ENCODE assay signal across 1 cellular context in the genomic region with DNA sequence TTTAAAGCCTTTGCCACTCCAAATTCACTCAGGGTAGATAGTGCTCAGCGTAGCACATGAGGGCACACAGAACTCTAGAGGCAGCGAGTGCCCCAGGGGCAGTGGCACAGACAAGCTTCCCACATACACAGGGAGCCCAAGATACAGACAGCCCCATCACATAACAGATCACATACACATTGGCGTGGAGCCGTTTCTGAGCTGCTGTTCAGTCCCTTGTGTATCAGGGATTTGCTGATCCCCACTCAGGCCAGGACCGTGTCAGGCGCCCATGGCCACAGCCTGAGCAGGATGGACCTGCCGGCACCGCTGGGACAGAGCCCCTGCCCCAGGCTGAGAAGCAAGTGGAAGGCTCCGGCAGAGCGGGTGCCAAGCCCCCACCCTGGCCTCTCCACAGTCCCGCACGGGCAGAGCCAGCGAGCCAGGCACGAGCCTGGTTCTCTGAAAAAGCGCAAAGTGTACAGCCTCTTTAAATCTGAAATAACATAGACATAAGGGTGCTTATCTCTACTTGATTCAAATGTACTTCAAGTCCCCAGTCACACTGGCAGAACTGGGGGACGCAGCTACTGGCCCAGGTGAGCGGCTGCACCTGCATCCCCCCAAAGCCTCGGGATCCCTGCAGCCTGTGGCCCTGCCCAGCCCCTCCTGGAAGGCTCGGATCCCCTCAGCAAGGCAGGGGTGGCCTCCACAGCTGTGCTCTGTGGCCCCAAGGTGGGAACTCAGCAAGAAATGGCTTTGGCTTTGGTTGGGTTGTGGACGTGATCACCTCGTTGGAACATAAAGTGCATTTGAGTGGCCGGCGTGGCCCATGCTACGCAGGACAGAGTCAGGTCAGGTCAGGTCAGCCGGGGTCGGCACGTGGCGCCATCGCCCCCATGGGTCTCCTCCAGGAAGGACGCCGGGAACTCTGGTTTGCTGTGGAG.
TF ChIP-seq lines count a peak whose summit lies in the region.

No MANE protein-coding gene starts in this region.

TF ChIP-seq in H1, 55 proteins besides CTCF, POLR2A, EP300 and RAD21:
- TF ChIP-seq FOSL1 (IDR thresholded peaks at IDR 0.05; ENCODE audit: insufficient read depth, low read depth, low read length): no peak
- TF ChIP-seq, protein P1, sequence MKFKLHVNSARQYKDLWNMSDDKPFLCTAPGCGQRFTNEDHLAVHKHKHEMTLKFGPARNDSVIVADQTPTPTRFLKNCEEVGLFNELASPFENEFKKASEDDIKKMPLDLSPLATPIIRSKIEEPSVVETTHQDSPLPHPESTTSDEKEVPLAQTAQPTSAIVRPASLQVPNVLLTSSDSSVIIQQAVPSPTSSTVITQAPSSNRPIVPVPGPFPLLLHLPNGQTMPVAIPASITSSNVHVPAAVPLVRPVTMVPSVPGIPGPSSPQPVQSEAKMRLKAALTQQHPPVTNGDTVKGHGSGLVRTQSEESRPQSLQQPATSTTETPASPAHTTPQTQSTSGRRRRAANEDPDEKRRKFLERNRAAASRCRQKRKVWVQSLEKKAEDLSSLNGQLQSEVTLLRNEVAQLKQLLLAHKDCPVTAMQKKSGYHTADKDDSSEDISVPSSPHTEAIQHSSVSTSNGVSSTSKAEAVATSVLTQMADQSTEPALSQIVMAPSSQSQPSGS (IDR thresholded peaks at IDR 0.05; ENCODE audit: low read length): no peak
- no peak for TF ChIP-seq SRF (IDR thresholded peaks at IDR 0.05; ENCODE audit: low read depth, low read length)
